Comparison of ENCODE assay signal across 12 cellular contexts in the genomic region with DNA sequence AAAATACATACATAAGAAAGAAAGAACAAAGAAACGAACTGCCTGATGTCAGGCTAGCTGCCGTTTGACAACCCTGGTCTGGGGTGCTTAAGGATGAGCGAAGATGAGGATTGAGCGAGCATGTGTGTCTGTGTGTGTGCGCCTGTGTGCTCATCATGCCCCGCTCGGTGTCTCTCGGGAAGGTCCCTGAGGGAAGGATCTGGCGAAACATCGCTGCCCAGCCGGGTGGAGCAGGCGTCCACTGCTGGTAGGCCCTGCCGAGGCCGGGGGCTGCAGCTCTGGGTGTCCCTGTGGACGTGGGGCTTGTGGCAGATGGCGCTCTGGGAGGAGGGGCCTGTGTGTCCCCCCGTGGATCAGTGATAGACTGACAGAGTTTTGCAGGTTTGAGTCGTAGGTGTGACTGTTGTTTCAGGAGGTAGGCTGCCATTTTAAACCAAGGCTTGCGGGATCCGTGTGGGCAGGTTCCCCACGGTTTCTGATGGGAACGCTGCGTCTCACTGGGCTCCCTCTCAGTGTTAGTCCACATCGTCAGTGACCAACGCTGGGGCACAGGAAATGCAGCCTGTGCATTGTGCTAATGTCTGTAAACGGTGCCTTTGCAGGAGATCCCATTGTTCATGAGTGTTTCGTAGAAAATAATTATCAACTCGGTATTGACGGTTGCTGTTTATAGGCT. TPM values are rescaled to one million over a fixed set of nuclear protein-coding genes. Genes with fewer than 3 reads are reported as not detected.
A peak's percentile ranks its signal among the peaks of the same experiment; 100 is the strongest.
DNase-seq lines count a peak whose midpoint lies in the region; ATAC-seq and TF ChIP-seq lines count a peak whose summit lies in the region.
"Had no signal": no experiment of that assay in that cellular context is flagged by ENCODE, and none has a peak within 500 bp of the region (broad histone marks: within the 10 kb centered on the region; RNA-seq: fewer than 3 reads in every experiment).

No MANE protein-coding gene starts in this region.

- H3K4me3 Mint-ChIP-seq in brain: peak overlapping the region in 3 of 5 experiments; percentile 21 to 35 (median 33)
- H3K4me3 Mint-ChIP-seq: naive thymus-derived CD4-positive, alpha-beta T cell had no signal

- H3K36me3 ChIP-seq in lung (ENCODE audit: control insufficient read depth in 2 of 2, insufficient read depth in 2 of 2, low read length in 2 of 2): peaks cover 0 to 7% of the 10 kb centered on the region in 2 donors
- peaks cover 0 to 12% (median 0%) of the 10 kb centered on the region in 3 donors for H3K36me3 ChIP-seq in tibial artery

- intact Hi-C loops in tibial artery (cut with DNase I; ENCODE audit: low total_unique reads): no loop called here

- TF ChIP-seq CTCF in brain (conservative IDR thresholded peaks at IDR 0.05) (no peak), lung (IDR thresholded peaks at IDR 0.05; ENCODE audit: control extremely low read depth, extremely low read depth) (no peak), tibial artery (IDR thresholded peaks at IDR 0.05) (no peak)

- peaks cover 2% of the 10 kb centered on the region for H3K27me3 Mint-ChIP-seq in brain
- H3K27me3 Mint-ChIP-seq: naive thymus-derived CD4-positive, alpha-beta T cell had no signal

- H3K27ac ChIP-seq in lung (ENCODE audit: low read depth in 1 of 2, low read length in 1 of 2) (peak overlapping the region; percentile 1 to 81), tibial artery (peak overlapping the region; percentile 68 to 87)
- H3K27ac ChIP-seq: A549 had no signal

- H3K9me3 ChIP-seq in lung (ENCODE audit: control insufficient read depth in 2 of 2, insufficient read depth in 1 of 2, low read length in 1 of 2) (no peaks in the 10 kb centered on the region), tibial artery (no peaks in the 10 kb centered on the region)
- H3K9me3 ChIP-seq: A549 had no signal

- ATAC-seq in lung (ENCODE audit: insufficient read depth, low FRiP score) (no peak), HG03175 (IDR thresholded peaks at IDR 0.05; ENCODE audit: unreplicated experiment) (no peak), HG02852 (IDR thresholded peaks at IDR 0.05; ENCODE audit: unreplicated experiment) (no peak)
- ATAC-seq: A549; naive thymus-derived CD4-positive, alpha-beta T cell had no signal

- H3K4me3 ChIP-seq in lung (no peak overlapping the region), tibial artery (no peak overlapping the region)
- H3K4me3 ChIP-seq: A549 had no signal

- peak; percentile 13 to 35 for DNase-seq in NCI-H524 (lab: John Stamatoyannopoulos, UW)
- no peak for DNase-seq in NCI-H524 treated with DMSO at 0.1 percent for 48 hours (lab: John Stamatoyannopoulos, UW)
- no peak for DNase-seq in lung (ENCODE audit: low spot score)
- DNase-seq in tibial artery: no peak
- DNase-seq in NCI-H1105 treated with DMSO at 0.1 percent for 48 hours (lab: John Stamatoyannopoulos, UW): no peak
- DNase-seq: DMS53; naive thymus-derived CD4-positive, alpha-beta T cell; stimulated activated CD4-positive, alpha-beta T cell treated with anti-CD3 and anti-CD28 coated beads, Interleukin-15, amount 100 ng/mL, for 24 hours had no signal

- H3K4me1 ChIP-seq in lung (ENCODE audit: control insufficient read depth in 2 of 2, insufficient read depth in 2 of 2, low read length in 2 of 2) (peaks cover 14 to 33% of the 10 kb centered on the region in 2 donors), tibial artery (peaks cover 13 to 98% (median 64%) of the 10 kb centered on the region in 4 donors)

- H3K27me3 ChIP-seq in lung (ENCODE audit: control insufficient read depth, insufficient read depth): no peaks in the 10 kb centered on the region
- H3K27me3 ChIP-seq in tibial artery: no peaks in the 10 kb centered on the region

- H3K36me3 Mint-ChIP-seq in brain: peaks cover 74% of the 10 kb centered on the region

- peak overlapping the region; percentile 28 to 90 (median 84) for H3K27ac Mint-ChIP-seq in brain

- H3K9me3 Mint-ChIP-seq in brain: peaks cover 0 to 2% (median 0%) of the 10 kb centered on the region in 5 experiments
- H3K9me3 Mint-ChIP-seq: naive thymus-derived CD4-positive, alpha-beta T cell had no signal

- peaks cover 77% of the 10 kb centered on the region for H3K4me1 Mint-ChIP-seq in brain

- 75 to 81% methylated on average over 29 of the region's 29 CpGs for WGBS in lung, 2 donors

RNA-seq across cellular contexts. Expression of a gene that starts 5.9 kb away (rescaled TPM):
- polyA plus RNA-seq in brain (ENCODE audit: insufficient read depth, low read depth, low replicate concordance) (128 TPM), lung (10 to 100 TPM; 69.6 to 74.4 TPM)
- total RNA-seq in lung: 100 to 1,000 TPM; 133 to 349 TPM

RNA-seq across cellular contexts. Expression of a gene that starts 50.0 kb away (rescaled TPM):
- polyA plus RNA-seq in brain (ENCODE audit: insufficient read depth, low read depth, low replicate concordance): 37.7 TPM
- total RNA-seq in lung: 10 to 100 TPM; 34.1 to 39.9 TPM
- polyA plus RNA-seq in lung: 10 to 100 TPM; 40.1 to 41.8 TPM

Comparison
In these comparisons a context has a peak if more than half of its experiments do, and no peak if none do; other contexts are left out.
1. DNase-seq: peak in NCI-H524 (2 of 2); none in NCI-H524 treated with DMSO at 0.1 percent for 48 hours (single experiment), lung (single experiment), tibial artery (0 of 2) and NCI-H1105 treated with DMSO at 0.1 percent for 48 hours (single experiment).